8 cellular contexts compared by ENCODE assay signal in genomic region chr2:192029089-192029488, GRCh38.
DNase-seq lines count a peak whose midpoint lies in the region; ATAC-seq and TF ChIP-seq lines count a peak whose summit lies in the region.

No MANE protein-coding gene starts in this region.

- H3K27ac Mint-ChIP-seq in endodermal cell = no peak overlapping the region

- H3K9me3 ChIP-seq in endodermal cell (ENCODE audit: control insufficient read depth, low read length) = no peaks in the 10 kb centered on the region

- ATAC-seq in GM19372 (IDR thresholded peaks at IDR 0.05; ENCODE audit: low read depth, unreplicated experiment) (peak; percentile 89), HG03469 (IDR thresholded peaks at IDR 0.05; ENCODE audit: unreplicated experiment) (peak; percentile 79)

- no peaks in the 10 kb centered on the region for H3K27me3 Mint-ChIP-seq in endodermal cell (ENCODE audit: insufficient read depth)

- no peak overlapping the region for H3K9ac ChIP-seq in endodermal cell (ENCODE audit: extremely low read depth, low read length, poor library complexity, severe bottlenecking)

- TF ChIP-seq CTCF in endodermal cell (conservative IDR thresholded peaks at IDR 0.05) = peak; percentile 76

- H3K4me3 Mint-ChIP-seq in endodermal cell = no peak overlapping the region

- H3K27ac ChIP-seq in endodermal cell (ENCODE audit: low read depth, low read length) = no peak overlapping the region

- no peak overlapping the region for H3K4me3 ChIP-seq in endodermal cell (ENCODE audit: low read length)

- no peaks in the 10 kb centered on the region for H3K36me3 Mint-ChIP-seq in endodermal cell (ENCODE audit: low read depth)

- 78 to 100% methylated on average over 1 of the region's 2 CpGs for WGBS in endodermal cell (ENCODE audit: insufficient coverage in 1 of 2, insufficient read length in 1 of 2), 2 experiments

- H3K4me1 Mint-ChIP-seq in endodermal cell = peaks cover 4% of the 10 kb centered on the region

- H3K4me1 ChIP-seq in endodermal cell (ENCODE audit: control insufficient read depth, insufficient read depth, low read length) = no peaks in the 10 kb centered on the region

- no peaks in the 10 kb centered on the region for H3K9me3 Mint-ChIP-seq in endodermal cell

- H3K36me3 ChIP-seq in endodermal cell (ENCODE audit: control insufficient read depth, insufficient read depth, low read length) = no peaks in the 10 kb centered on the region

- H3K27me3 ChIP-seq in endodermal cell (ENCODE audit: control insufficient read depth, insufficient read depth, low read length, poor library complexity, severe bottlenecking) = no peaks in the 10 kb centered on the region

- peak; percentile 5 for DNase-seq in CD1c-positive myeloid dendritic cell (ENCODE audit: extremely low spot score)
- DNase-seq in endodermal cell = peak; percentile 89
- no peak for DNase-seq in NCI-H446 treated with DMSO at 0.1 percent for 48 hours (lab: John Stamatoyannopoulos, UW)
- no peak for DNase-seq in ecto neural progenitor cell (ENCODE audit: low spot score)
- DNase-seq in NCI-H510A treated with DMSO at 0.1 percent for 48 hours (lab: John Stamatoyannopoulos, UW) = no peak
- DNase-seq in AML-193 (lab: John Stamatoyannopoulos, UW) = no peak

Comparison
In these comparisons a context has a peak if more than half of its experiments do, and no peak if none do; other contexts are left out.
1. DNase-seq: peak in CD1c-positive myeloid dendritic cell (single experiment) and endodermal cell (single experiment); none in NCI-H446 treated with DMSO at 0.1 percent for 48 hours (single experiment), ecto neural progenitor cell (single experiment), NCI-H510A treated with DMSO at 0.1 percent for 48 hours (single experiment) and AML-193 (0 of 2).